1 cellular context compared by ENCODE assay signal in genomic region chr7:16420649-16421332, GRCh38.
TF ChIP-seq lines count a peak whose summit lies in the region.

No MANE protein-coding gene starts in this region.

TF ChIP-seq in K562, 482 proteins besides CTCF, POLR2A, EP300 and RAD21 (continued from another document and continues in another):
- TF ChIP-seq, protein P1, sequence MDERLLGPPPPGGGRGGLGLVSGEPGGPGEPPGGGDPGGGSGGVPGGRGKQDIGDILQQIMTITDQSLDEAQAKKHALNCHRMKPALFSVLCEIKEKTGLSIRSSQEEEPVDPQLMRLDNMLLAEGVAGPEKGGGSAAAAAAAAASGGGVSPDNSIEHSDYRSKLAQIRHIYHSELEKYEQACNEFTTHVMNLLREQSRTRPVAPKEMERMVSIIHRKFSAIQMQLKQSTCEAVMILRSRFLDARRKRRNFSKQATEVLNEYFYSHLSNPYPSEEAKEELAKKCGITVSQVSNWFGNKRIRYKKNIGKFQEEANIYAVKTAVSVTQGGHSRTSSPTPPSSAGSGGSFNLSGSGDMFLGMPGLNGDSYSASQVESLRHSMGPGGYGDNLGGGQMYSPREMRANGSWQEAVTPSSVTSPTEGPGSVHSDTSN (CRISPR knock-in tag; IDR thresholded peaks at IDR 0.05; ENCODE audit: low read depth): no peak
- TF ChIP-seq, protein P1 (tag; conservative IDR thresholded peaks at IDR 0.05; ENCODE audit: low read depth): no peak
- TF ChIP-seq LEF1 (IDR thresholded peaks at IDR 0.05) (peak; percentile 52), CLOCK (CRISPR knock-in tag; IDR thresholded peaks at IDR 0.05; ENCODE audit: borderline replicate concordance) (no peak), CBX5 (IDR thresholded peaks at IDR 0.05; ENCODE audit: borderline replicate concordance, low read depth) (0 out of 2 replicates have a peak, but pooled peaks have one; percentile 29), TEAD1 (CRISPR knock-in tag; IDR thresholded peaks at IDR 0.05) (0 out of 4 replicates have a peak, but pooled peaks have one; percentile 29 to 66), ZNF165 (CRISPR knock-in tag; IDR thresholded peaks at IDR 0.05; ENCODE audit: borderline replicate concordance) (no peak), KDM1A (IDR thresholded peaks at IDR 0.05) (peak in 1 of 2 experiments; percentile 55; a peak in 1 of 4 replicates), ZSCAN29 (IDR thresholded peaks at IDR 0.05) (no peak), FUS (optimal IDR thresholded peaks at IDR 0.05; ENCODE audit: low read depth, low read length) (no peak), ARID2 (IDR thresholded peaks at IDR 0.05) (no peak; the same call in 1 of the 2 replicates), TRIM24 (IDR thresholded peaks at IDR 0.05) (peak; percentile 16 to 34; a peak in 1 of 4 replicates), NFIC (IDR thresholded peaks at IDR 0.05) (peak; percentile 61; the same call in 1 of the 2 replicates), ZNF695 (CRISPR knock-in tag; IDR thresholded peaks at IDR 0.05) (no peak), ZBTB26 (CRISPR knock-in tag; IDR thresholded peaks at IDR 0.05) (peak; percentile 90), POLR3G (IDR thresholded peaks at IDR 0.05; ENCODE audit: extremely low read depth, insufficient read length, insufficient replicate concordance) (no peak), ZNF232 (CRISPR knock-in tag; IDR thresholded peaks at IDR 0.05) (peak; percentile 86; the same call in 1 of the 2 replicates), GTF2E2 (tag; IDR thresholded peaks at IDR 0.05) (peak; percentile 95), ERF (CRISPR knock-in tag; IDR thresholded peaks at IDR 0.05) (no peak), RHOXF2B (CRISPR knock-in tag; conservative IDR thresholded peaks at IDR 0.05) (no peak), ETV6 (IDR thresholded peaks at IDR 0.05; ENCODE audit: borderline replicate concordance in 1 of 2, low read depth in 2 of 2, low read length in 1 of 2) (no peak), ETV6 (CRISPR knock-in tag; IDR thresholded peaks at IDR 0.05; ENCODE audit: borderline replicate concordance) (0 out of 2 replicates have a peak, but pooled peaks have one; percentile 28), BRD4 (IDR thresholded peaks at IDR 0.05) (no peak), HDAC1 (IDR thresholded peaks at IDR 0.05) (peak in 1 of 2 experiments; percentile 26; a peak in 1 of 4 replicates), PML (IDR thresholded peaks at IDR 0.05; ENCODE audit: low read length) (peak; percentile 85), OTX1 (CRISPR knock-in tag; IDR thresholded peaks at IDR 0.05) (peak; percentile 80; the same call in 1 of the 2 replicates), ZNF23 (CRISPR knock-in tag; IDR thresholded peaks at IDR 0.05) (no peak), LCOR (CRISPR knock-in tag; IDR thresholded peaks at IDR 0.05) (0 out of 2 replicates have a peak, but pooled peaks have one; percentile 54), FOSL1 (tag; conservative IDR thresholded peaks at IDR 0.05) (peak; percentile 11; the same call in 1 of the 2 replicates), POLR2G (IDR thresholded peaks at IDR 0.05; ENCODE audit: low read depth, low read length) (peak; percentile 95), TAL1 (IDR thresholded peaks at IDR 0.05) (0 out of 2 replicates have a peak, but pooled peaks have one; percentile 10), KLF16 (IDR thresholded peaks at IDR 0.05) (no peak), MAZ (CRISPR knock-in tag; conservative IDR thresholded peaks at IDR 0.05 in 1 of 2, IDR thresholded peaks at IDR 0.05 in 1 of 2) (peak; percentile 63 to 67; a peak in 3 of 4 replicates), ZFX (CRISPR knock-in tag; IDR thresholded peaks at IDR 0.05) (peak; percentile 96), CC2D1A (IDR thresholded peaks at IDR 0.05) (no peak), ZNF75A (CRISPR knock-in tag; IDR thresholded peaks at IDR 0.05) (no peak), ZNF431 (CRISPR knock-in tag; IDR thresholded peaks at IDR 0.05) (peak; percentile 83), COPS2 (conservative IDR thresholded peaks at IDR 0.05) (no peak), ZNF175 (CRISPR knock-in tag; IDR thresholded peaks at IDR 0.05; ENCODE audit: low read depth) (peak; percentile 14; the same call in 1 of the 2 replicates), HNRNPH1 (optimal IDR thresholded peaks at IDR 0.05; ENCODE audit: low read depth, low read length) (no peak), AFF4 (CRISPR knock-in tag; IDR thresholded peaks at IDR 0.05) (no peak; the same call in none of the 2 replicates)
- TF ChIP-seq, protein P2, sequence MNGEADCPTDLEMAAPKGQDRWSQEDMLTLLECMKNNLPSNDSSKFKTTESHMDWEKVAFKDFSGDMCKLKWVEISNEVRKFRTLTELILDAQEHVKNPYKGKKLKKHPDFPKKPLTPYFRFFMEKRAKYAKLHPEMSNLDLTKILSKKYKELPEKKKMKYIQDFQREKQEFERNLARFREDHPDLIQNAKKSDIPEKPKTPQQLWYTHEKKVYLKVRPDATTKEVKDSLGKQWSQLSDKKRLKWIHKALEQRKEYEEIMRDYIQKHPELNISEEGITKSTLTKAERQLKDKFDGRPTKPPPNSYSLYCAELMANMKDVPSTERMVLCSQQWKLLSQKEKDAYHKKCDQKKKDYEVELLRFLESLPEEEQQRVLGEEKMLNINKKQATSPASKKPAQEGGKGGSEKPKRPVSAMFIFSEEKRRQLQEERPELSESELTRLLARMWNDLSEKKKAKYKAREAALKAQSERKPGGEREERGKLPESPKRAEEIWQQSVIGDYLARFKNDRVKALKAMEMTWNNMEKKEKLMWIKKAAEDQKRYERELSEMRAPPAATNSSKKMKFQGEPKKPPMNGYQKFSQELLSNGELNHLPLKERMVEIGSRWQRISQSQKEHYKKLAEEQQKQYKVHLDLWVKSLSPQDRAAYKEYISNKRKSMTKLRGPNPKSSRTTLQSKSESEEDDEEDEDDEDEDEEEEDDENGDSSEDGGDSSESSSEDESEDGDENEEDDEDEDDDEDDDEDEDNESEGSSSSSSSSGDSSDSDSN (IDR thresholded peaks at IDR 0.05; ENCODE audit: borderline replicate concordance in 1 of 2, low read depth in 2 of 2, low read length in 2 of 2): peak; percentile 74 to 96
- TF ChIP-seq, protein P3, sequence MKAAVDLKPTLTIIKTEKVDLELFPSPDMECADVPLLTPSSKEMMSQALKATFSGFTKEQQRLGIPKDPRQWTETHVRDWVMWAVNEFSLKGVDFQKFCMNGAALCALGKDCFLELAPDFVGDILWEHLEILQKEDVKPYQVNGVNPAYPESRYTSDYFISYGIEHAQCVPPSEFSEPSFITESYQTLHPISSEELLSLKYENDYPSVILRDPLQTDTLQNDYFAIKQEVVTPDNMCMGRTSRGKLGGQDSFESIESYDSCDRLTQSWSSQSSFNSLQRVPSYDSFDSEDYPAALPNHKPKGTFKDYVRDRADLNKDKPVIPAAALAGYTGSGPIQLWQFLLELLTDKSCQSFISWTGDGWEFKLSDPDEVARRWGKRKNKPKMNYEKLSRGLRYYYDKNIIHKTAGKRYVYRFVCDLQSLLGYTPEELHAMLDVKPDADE (conservative IDR thresholded peaks at IDR 0.05; ENCODE audit: control insufficient read depth, low read depth, low read length): no peak; the same call in 1 of the 2 replicates
- TF ChIP-seq, protein P4, sequence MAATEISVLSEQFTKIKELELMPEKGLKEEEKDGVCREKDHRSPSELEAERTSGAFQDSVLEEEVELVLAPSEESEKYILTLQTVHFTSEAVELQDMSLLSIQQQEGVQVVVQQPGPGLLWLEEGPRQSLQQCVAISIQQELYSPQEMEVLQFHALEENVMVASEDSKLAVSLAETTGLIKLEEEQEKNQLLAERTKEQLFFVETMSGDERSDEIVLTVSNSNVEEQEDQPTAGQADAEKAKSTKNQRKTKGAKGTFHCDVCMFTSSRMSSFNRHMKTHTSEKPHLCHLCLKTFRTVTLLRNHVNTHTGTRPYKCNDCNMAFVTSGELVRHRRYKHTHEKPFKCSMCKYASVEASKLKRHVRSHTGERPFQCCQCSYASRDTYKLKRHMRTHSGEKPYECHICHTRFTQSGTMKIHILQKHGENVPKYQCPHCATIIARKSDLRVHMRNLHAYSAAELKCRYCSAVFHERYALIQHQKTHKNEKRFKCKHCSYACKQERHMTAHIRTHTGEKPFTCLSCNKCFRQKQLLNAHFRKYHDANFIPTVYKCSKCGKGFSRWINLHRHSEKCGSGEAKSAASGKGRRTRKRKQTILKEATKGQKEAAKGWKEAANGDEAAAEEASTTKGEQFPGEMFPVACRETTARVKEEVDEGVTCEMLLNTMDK (IDR thresholded peaks at IDR 0.05; ENCODE audit: borderline replicate concordance, insufficient read depth, low read depth, low read length, poor library complexity, severe bottlenecking): no peak
- TF ChIP-seq, protein P5, sequence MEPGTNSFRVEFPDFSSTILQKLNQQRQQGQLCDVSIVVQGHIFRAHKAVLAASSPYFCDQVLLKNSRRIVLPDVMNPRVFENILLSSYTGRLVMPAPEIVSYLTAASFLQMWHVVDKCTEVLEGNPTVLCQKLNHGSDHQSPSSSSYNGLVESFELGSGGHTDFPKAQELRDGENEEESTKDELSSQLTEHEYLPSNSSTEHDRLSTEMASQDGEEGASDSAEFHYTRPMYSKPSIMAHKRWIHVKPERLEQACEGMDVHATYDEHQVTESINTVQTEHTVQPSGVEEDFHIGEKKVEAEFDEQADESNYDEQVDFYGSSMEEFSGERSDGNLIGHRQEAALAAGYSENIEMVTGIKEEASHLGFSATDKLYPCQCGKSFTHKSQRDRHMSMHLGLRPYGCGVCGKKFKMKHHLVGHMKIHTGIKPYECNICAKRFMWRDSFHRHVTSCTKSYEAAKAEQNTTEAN (CRISPR knock-in tag; IDR thresholded peaks at IDR 0.05): peak; percentile 92; the same call in 1 of the 2 replicates
- TF ChIP-seq, protein P6, sequence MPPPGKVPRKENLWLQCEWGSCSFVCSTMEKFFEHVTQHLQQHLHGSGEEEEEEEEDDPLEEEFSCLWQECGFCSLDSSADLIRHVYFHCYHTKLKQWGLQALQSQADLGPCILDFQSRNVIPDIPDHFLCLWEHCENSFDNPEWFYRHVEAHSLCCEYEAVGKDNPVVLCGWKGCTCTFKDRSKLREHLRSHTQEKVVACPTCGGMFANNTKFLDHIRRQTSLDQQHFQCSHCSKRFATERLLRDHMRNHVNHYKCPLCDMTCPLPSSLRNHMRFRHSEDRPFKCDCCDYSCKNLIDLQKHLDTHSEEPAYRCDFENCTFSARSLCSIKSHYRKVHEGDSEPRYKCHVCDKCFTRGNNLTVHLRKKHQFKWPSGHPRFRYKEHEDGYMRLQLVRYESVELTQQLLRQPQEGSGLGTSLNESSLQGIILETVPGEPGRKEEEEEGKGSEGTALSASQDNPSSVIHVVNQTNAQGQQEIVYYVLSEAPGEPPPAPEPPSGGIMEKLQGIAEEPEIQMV (tag; conservative IDR thresholded peaks at IDR 0.05; ENCODE audit: low read depth): no peak
